Comparison of ENCODE assay signal across 22 cellular contexts in the genomic region with DNA sequence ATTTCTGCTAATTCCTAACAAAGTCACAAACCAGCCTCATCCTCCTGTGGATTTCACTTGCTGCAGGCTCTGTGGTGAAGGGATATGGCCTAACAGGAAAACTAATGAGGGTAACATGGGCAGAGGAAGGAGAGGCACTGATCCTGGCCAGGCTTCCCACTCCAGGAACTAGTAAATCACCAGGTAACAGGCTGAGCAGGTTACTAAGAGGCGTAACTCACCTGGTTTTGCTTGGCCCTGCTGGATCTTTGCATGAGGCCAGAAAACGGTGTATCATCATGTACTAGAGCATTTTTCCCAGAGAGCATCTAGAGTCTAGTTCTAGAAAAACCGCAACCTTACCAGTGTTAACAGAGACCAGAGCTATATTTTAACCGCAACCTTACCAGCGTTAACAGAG.
"Had no signal": no experiment of that assay in that cellular context is flagged by ENCODE, and none has a peak within 500 bp of the region (broad histone marks: within the 10 kb centered on the region; RNA-seq: fewer than 3 reads in every experiment).

No MANE protein-coding gene starts in this region.

- H3K4me3 ChIP-seq: adrenal gland, breast epithelium, colonic mucosa, dorsolateral prefrontal cortex, lung, pancreas, psoas muscle, right atrium auricular region, tibial artery had no signal

- H3K27me3 Mint-ChIP-seq: activated CD8-positive, alpha-beta memory T cell treated with anti-CD3 and anti-CD28 coated beads, Interleukin-2, amount 10 ng/mL, durations not matched to agents 7 days and 5 days; activated CD8-positive, alpha-beta T cell treated with anti-CD3 and anti-CD28 coated beads for 36 hours; activated naive CD8-positive, alpha-beta T cell; central memory CD8-positive, alpha-beta T cell; stimulated activated naive CD8-positive, alpha-beta T cell treated with anti-CD3 and anti-CD28 coated beads, Interleukin-15, Interleukin-2, amounts not matched to agents 100 ng/mL and 50 ng/mL, for 24 hours had no signal

- DNase-seq: activated CD8-positive, alpha-beta memory T cell treated with anti-CD3 and anti-CD28 coated beads, Interleukin-2, amount 10 ng/mL, durations not matched to agents 7 days and 5 days; activated CD8-positive, alpha-beta T cell treated with anti-CD3 and anti-CD28 coated beads for 36 hours; activated gamma-delta T cell treated with Interleukin-2 at 50 U/mL for 16 hours; activated T-cell treated with anti-CD3 and anti-CD28 coated beads for 4 hours; adrenal gland; colonic mucosa; dorsolateral prefrontal cortex; kidney; natural killer cell; pancreas; psoas muscle; SK-N-SH; substantia nigra; T-helper 9 cell; tibial artery had no signal

- H3K27ac Mint-ChIP-seq: activated CD8-positive, alpha-beta memory T cell treated with anti-CD3 and anti-CD28 coated beads, Interleukin-2, amount 10 ng/mL, durations not matched to agents 7 days and 5 days; activated CD8-positive, alpha-beta T cell treated with anti-CD3 and anti-CD28 coated beads for 36 hours; activated naive CD8-positive, alpha-beta T cell; natural killer cell; stimulated activated naive CD8-positive, alpha-beta T cell treated with anti-CD3 and anti-CD28 coated beads, Interleukin-15, Interleukin-2, amounts not matched to agents 100 ng/mL and 50 ng/mL, for 24 hours; WTC11 had no signal

- H3K36me3 Mint-ChIP-seq: natural killer cell had no signal

- H3K9me3 Mint-ChIP-seq: activated CD8-positive, alpha-beta T cell treated with anti-CD3 and anti-CD28 coated beads for 36 hours; central memory CD8-positive, alpha-beta T cell; natural killer cell; stimulated activated naive CD8-positive, alpha-beta T cell treated with anti-CD3 and anti-CD28 coated beads, Interleukin-15, Interleukin-2, amounts not matched to agents 100 ng/mL and 50 ng/mL, for 24 hours; WTC11 had no signal

- H3K4me1 Mint-ChIP-seq: central memory CD8-positive, alpha-beta T cell; natural killer cell had no signal

- H3K4me3 Mint-ChIP-seq: activated CD8-positive, alpha-beta memory T cell treated with anti-CD3 and anti-CD28 coated beads, Interleukin-2, amount 10 ng/mL, durations not matched to agents 7 days and 5 days; activated CD8-positive, alpha-beta T cell treated with anti-CD3 and anti-CD28 coated beads for 36 hours; activated naive CD8-positive, alpha-beta T cell; central memory CD8-positive, alpha-beta T cell; natural killer cell; stimulated activated naive CD8-positive, alpha-beta T cell treated with anti-CD3 and anti-CD28 coated beads, Interleukin-15, Interleukin-2, amounts not matched to agents 100 ng/mL and 50 ng/mL, for 24 hours; WTC11 had no signal

- H3K27ac ChIP-seq: adrenal gland, breast epithelium, colonic mucosa, pancreas, psoas muscle, right atrium auricular region, tibial artery had no signal
